1 cellular context compared by ENCODE assay signal in genomic region chr13:24624801-24625231, GRCh38.
TF ChIP-seq lines count a peak whose summit lies in the region.

No MANE protein-coding gene starts in this region.

TF ChIP-seq in HepG2, 621 proteins besides CTCF, POLR2A, EP300 and RAD21 (continued from another document):
- TF ChIP-seq SMC3 (IDR thresholded peaks at IDR 0.05; ENCODE audit: low read length) (no peak), KDM1A (CRISPR knock-in tag; IDR thresholded peaks at IDR 0.05) (no peak), MTA3 (CRISPR knock-in tag; IDR thresholded peaks at IDR 0.05) (no peak), PTBP1 (IDR thresholded peaks at IDR 0.05; ENCODE audit: low read depth, low read length, poor library complexity, severe bottlenecking) (no peak), JUNB (CRISPR knock-in tag; IDR thresholded peaks at IDR 0.05; ENCODE audit: borderline replicate concordance) (no peak), ARNTL (CRISPR knock-in tag; IDR thresholded peaks at IDR 0.05) (no peak), GMEB1 (CRISPR knock-in tag; IDR thresholded peaks at IDR 0.05; ENCODE audit: borderline replicate concordance) (no peak), MATR3 (CRISPR knock-in tag; IDR thresholded peaks at IDR 0.05) (no peak), ZNF468 (CRISPR knock-in tag; IDR thresholded peaks at IDR 0.05) (no peak), ZNF501 (CRISPR knock-in tag; IDR thresholded peaks at IDR 0.05) (no peak), ZNF329 (CRISPR knock-in tag; IDR thresholded peaks at IDR 0.05; ENCODE audit: low read depth) (no peak), NFKBIZ (CRISPR knock-in tag; IDR thresholded peaks at IDR 0.05) (no peak), NFYC (CRISPR knock-in tag; IDR thresholded peaks at IDR 0.05) (no peak), ZBTB2 (CRISPR knock-in tag; IDR thresholded peaks at IDR 0.05; ENCODE audit: low read depth) (no peak), ZNF737 (CRISPR knock-in tag; IDR thresholded peaks at IDR 0.05; ENCODE audit: borderline replicate concordance) (no peak), CENPBD1 (CRISPR knock-in tag; IDR thresholded peaks at IDR 0.05; ENCODE audit: borderline replicate concordance, low read depth) (no peak)
